In the genomic region with DNA sequence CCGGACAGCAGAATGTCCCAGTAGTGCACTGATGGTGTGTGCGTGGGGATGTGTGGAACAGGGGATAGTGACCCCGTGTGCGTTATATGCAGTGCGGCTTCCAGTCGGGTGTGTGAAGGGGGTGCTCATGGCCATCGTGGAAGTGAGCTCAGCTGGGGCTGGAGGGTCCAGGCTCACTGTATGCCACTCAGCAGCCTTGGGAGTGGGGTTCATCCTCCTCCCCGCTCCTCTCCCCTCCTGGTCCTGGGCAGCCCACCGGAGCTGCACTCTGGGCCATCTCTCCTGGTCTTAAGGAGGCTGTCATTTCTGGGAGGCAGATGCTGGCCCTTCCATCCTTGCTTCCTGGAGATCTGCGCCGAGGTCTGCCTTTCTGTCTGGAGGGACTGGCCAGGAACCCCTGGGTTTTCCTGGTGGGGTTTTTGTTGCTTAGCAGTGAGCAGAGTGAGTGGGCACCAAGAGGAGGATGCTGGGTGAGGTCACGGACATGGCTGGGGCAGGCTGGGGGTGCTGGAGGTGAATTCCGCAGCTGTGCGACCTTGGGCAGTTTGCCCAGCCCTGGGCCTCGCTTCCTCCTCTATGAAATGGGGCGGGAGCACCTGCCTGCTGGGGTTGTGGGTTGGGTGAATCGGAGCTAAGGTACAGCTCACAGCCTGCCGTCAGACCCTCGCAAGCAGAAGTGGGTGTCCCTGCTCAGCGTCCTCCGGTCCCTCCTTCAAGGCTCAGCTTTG, we compare ENCODE assay signal across 13 cellular contexts.
DNase-seq lines count a peak whose midpoint lies in the region; ATAC-seq, FAIRE-seq and TF ChIP-seq lines count a peak whose summit lies in the region.
"Had no signal": no experiment of that assay in that cellular context is flagged by ENCODE, and none has a peak within 500 bp of the region (broad histone marks: within the 10 kb centered on the region; RNA-seq: fewer than 3 reads in every experiment).

No MANE protein-coding gene starts in this region.

- POLR2A ChIA-PET in IMR-90 (lab: Charles Lee; ENCODE audit: unreplicated experiment) = no interaction called here
- POLR2A ChIA-PET in CD4-positive, alpha-beta memory T cell (lab: Charles Lee; ENCODE audit: partially characterized antibody) = no interaction called here

- intact Hi-C loops in IMR-90 (cut with micrococcal nuclease) (no loop called here), transverse colon (cut with DNase I; ENCODE audit: low total_unique reads) (no loop called here)
- intact Hi-C loops in CD4-positive, alpha-beta memory T cell (cut with micrococcal nuclease) = no loop called here

- H3K56ac ChIP-seq in IMR-90 (ENCODE audit: extremely low read depth, insufficient read depth, low read length) = peak overlapping the region; percentile 55; the same call in 1 of the 2 replicates

- DNase-seq in IMR-90 (no peak), astrocyte (ENCODE audit: low read depth) (no peak), memory B cell (ENCODE audit: low spot score in 2 of 2) (no peak), transverse colon (peak; percentile 66), inferior parietal cortex (ENCODE audit: extremely low spot score) (no peak)
- no peak for DNase-seq in CD4-positive, alpha-beta memory T cell
- DNase-seq: effector CD4-positive, alpha-beta T cell; NCI-H526; occipital lobe had no signal

- peaks cover 7% of the 10 kb centered on the region for H3K79me2 ChIP-seq in astrocyte (ENCODE audit: insufficient read depth, low read length)

- H3K27me3 ChIP-seq in IMR-90 (ENCODE audit: control insufficient read depth, insufficient read depth, low read length) (no peaks in the 10 kb centered on the region), astrocyte (ENCODE audit: insufficient read depth, low read length) (no peaks in the 10 kb centered on the region), transverse colon (no peaks in the 10 kb centered on the region)
- H3K27me3 ChIP-seq in CD4-positive, alpha-beta memory T cell (ENCODE audit: insufficient read depth, low read length) = no peaks in the 10 kb centered on the region

- peak overlapping the region; percentile 78 for H2BK120ac ChIP-seq in IMR-90 (ENCODE audit: low read depth, low read length)

- peak overlapping the region; percentile 81 for H2BK20ac ChIP-seq in IMR-90 (ENCODE audit: low read depth, low read length)

- CTCF ChIA-PET in IMR-90 (lab: Yijun Ruan, JAX) = no interaction called here
- CTCF ChIA-PET in CD4-positive, alpha-beta memory T cell (lab: Charles Lee; ENCODE audit: partially characterized antibody) = no interaction called here

- no TSS peak for BruUV-seq in IMR-90 (replicated peaks; lab: Mats Ljungman, UMichigan)

- H2AK5ac ChIP-seq in IMR-90 (ENCODE audit: low read depth, low read length) = peak overlapping the region; percentile 99

- H3K4ac ChIP-seq in IMR-90 (ENCODE audit: low read depth, low read length) = peak overlapping the region; percentile 98

- peak overlapping the region; percentile 83 to 92 for H4K8ac ChIP-seq in IMR-90 (ENCODE audit: low read depth in 2 of 2, low read length in 2 of 2)

- H3K4me1 Mint-ChIP-seq in astrocyte (ENCODE audit: low read depth, unreplicated experiment) = peaks cover 23% of the 10 kb centered on the region
- peaks cover 4% of the 10 kb centered on the region for H3K4me1 Mint-ChIP-seq in memory B cell
- no peaks in the 10 kb centered on the region for H3K4me1 Mint-ChIP-seq in CD4-positive, alpha-beta memory T cell

- peak overlapping the region; percentile 95 for H3K14ac ChIP-seq in IMR-90 (replicated peaks; ENCODE audit: low read depth, low read length)

- TF ChIP-seq EP300 in transverse colon (IDR thresholded peaks at IDR 0.05; ENCODE audit: low read depth) = no peak

- peaks cover 14 to 72% of the 10 kb centered on the region in 2 experiments; a peak in 3 of 4 replicates for H3K79me1 ChIP-seq in IMR-90 (ENCODE audit: low read depth in 1 of 2, low read length in 2 of 2)

- H2BK5ac ChIP-seq in IMR-90 (ENCODE audit: low read depth, low read length, poor library complexity, severe bottlenecking) = peak overlapping the region; percentile 80

- WGBS in IMR-90 (ENCODE audit: extremely low coverage in 2 of 2, insufficient read length in 1 of 2), 2 experiments = 78% methylated on average over 10 of the region's 21 CpGs; no CpG with 5 or more reads in 1 of the 2 experiments
- 66% methylated on average over 21 of the region's 21 CpGs; no CpG with 5 or more reads in 1 of the 2 donors for WGBS in transverse colon (ENCODE audit: low coverage in 1 of 2), 2 donors

- in situ Hi-C loops in IMR-90 (cut with MboI; ENCODE audit: low sequenced_read_pairs) (no loop called here), transverse colon (cut with MboI; ENCODE audit: low pct_ligation_motif_present in 1 of 4, low pct_unique_long_range_greater_than_20kb in 1 of 4, low sequenced_read_pairs in 3 of 4) (no loop called here)

- H3K4me3 Mint-ChIP-seq in astrocyte (ENCODE audit: unreplicated experiment) (no peak overlapping the region), memory B cell (no peak overlapping the region)
- no peak overlapping the region for H3K4me3 Mint-ChIP-seq in CD4-positive, alpha-beta memory T cell
- H3K4me3 Mint-ChIP-seq: stimulated activated naive CD8-positive, alpha-beta T cell treated with anti-CD3 and anti-CD28 coated beads, Interleukin-15, Interleukin-2, amounts not matched to agents 100 ng/mL and 50 ng/mL, for 24 hours had no signal

- peak overlapping the region; percentile 35 for H4K5ac ChIP-seq in IMR-90 (ENCODE audit: low read depth, low read length)

- peaks cover 3% of the 10 kb centered on the region for H3K27me3 Mint-ChIP-seq in astrocyte (ENCODE audit: low read depth, unreplicated experiment)
- peaks cover 4% of the 10 kb centered on the region for H3K27me3 Mint-ChIP-seq in memory B cell
- H3K27me3 Mint-ChIP-seq in CD4-positive, alpha-beta memory T cell = peaks cover 0 to 1% of the 10 kb centered on the region in 2 donors
- H3K27me3 Mint-ChIP-seq: stimulated activated naive CD8-positive, alpha-beta T cell treated with anti-CD3 and anti-CD28 coated beads, Interleukin-15, Interleukin-2, amounts not matched to agents 100 ng/mL and 50 ng/mL, for 24 hours had no signal

- peak overlapping the region; percentile 65 for H2AFZ ChIP-seq in IMR-90 (replicated peaks; ENCODE audit: low read length, poor library complexity)
- no peak overlapping the region for H2AFZ ChIP-seq in astrocyte (ENCODE audit: low read depth, low read length)

- H3K36me3 Mint-ChIP-seq in astrocyte (ENCODE audit: low read depth, unreplicated experiment) = no peaks in the 10 kb centered on the region
- H3K36me3 Mint-ChIP-seq in memory B cell = no peaks in the 10 kb centered on the region
- H3K36me3 Mint-ChIP-seq in CD4-positive, alpha-beta memory T cell = no peaks in the 10 kb centered on the region

- H3K4me3 ChIP-seq in IMR-90 (ENCODE audit: insufficient read depth, low read depth, low read length) = no peak overlapping the region
- H3K4me3 ChIP-seq in astrocyte (ENCODE audit: insufficient read depth, low read depth, low read length) = no peak overlapping the region
- no peak overlapping the region for H3K4me3 ChIP-seq in transverse colon
- H3K4me3 ChIP-seq in CD4-positive, alpha-beta memory T cell (ENCODE audit: low read length in 2 of 2) = no peak overlapping the region
- H3K4me3 ChIP-seq: smooth muscle cell had no signal

- TF ChIP-seq POLR2A in IMR-90 (IDR thresholded peaks at IDR 0.05; ENCODE audit: low read depth, low read length) = no peak
- TF ChIP-seq POLR2A in transverse colon (IDR thresholded peaks at IDR 0.05) = no peak

- H4K91ac ChIP-seq in IMR-90 (ENCODE audit: insufficient read depth, low read depth, low read length) = peak overlapping the region; percentile 74

- H4K20me1 ChIP-seq in IMR-90 (ENCODE audit: insufficient read depth, low read length) (no peaks in the 10 kb centered on the region), astrocyte (ENCODE audit: insufficient read depth, low read length) (peaks cover 3% of the 10 kb centered on the region)

- no peak for FAIRE-seq in astrocyte (lab: Jason Lieb, UNC)

- peak overlapping the region; percentile 83 for H3K27ac ChIP-seq in IMR-90 (ENCODE audit: insufficient read depth, low read length)
- peak overlapping the region; percentile 66 for H3K27ac ChIP-seq in astrocyte (ENCODE audit: low read depth, low read length)
- peak overlapping the region in 1 of 4 donors; percentile 22 for H3K27ac ChIP-seq in transverse colon
- no peak overlapping the region for H3K27ac ChIP-seq in CD4-positive, alpha-beta memory T cell (ENCODE audit: low read depth, low read length)
- H3K27ac ChIP-seq: HL-60 had no signal

- dilution Hi-C loops in IMR-90 (cut with HindIII; ENCODE audit: low sequenced_read_pairs, unreplicated experiment) = no loop called here

- TF ChIP-seq RAD21 in IMR-90 (IDR thresholded peaks at IDR 0.05; ENCODE audit: low read length) = no peak

- H3K9ac ChIP-seq in IMR-90 (ENCODE audit: low read depth, low read length) (peak overlapping the region; percentile 32; the same call in 1 of the 2 replicates), astrocyte (ENCODE audit: low read length) (peak overlapping the region; percentile 33)

- H3K9me3 ChIP-seq in IMR-90 (ENCODE audit: control insufficient read depth, insufficient read depth, low read length) (no peaks in the 10 kb centered on the region), astrocyte (ENCODE audit: insufficient read depth, low read depth, low read length) (no peaks in the 10 kb centered on the region), transverse colon (no peaks in the 10 kb centered on the region)
- no peaks in the 10 kb centered on the region for H3K9me3 ChIP-seq in CD4-positive, alpha-beta memory T cell (ENCODE audit: control insufficient read depth in 1 of 2, low read length in 2 of 2)

- H3K36me3 ChIP-seq in IMR-90 (ENCODE audit: control insufficient read depth, insufficient read depth, low read length) (no peaks in the 10 kb centered on the region), astrocyte (ENCODE audit: insufficient read depth, low read length) (no peaks in the 10 kb centered on the region), transverse colon (no peaks in the 10 kb centered on the region)
- H3K36me3 ChIP-seq in CD4-positive, alpha-beta memory T cell (ENCODE audit: insufficient read depth, low read length) = no peaks in the 10 kb centered on the region

- no peaks in the 10 kb centered on the region for H3K9me3 Mint-ChIP-seq in astrocyte (ENCODE audit: unreplicated experiment)
- H3K9me3 Mint-ChIP-seq in memory B cell = no peaks in the 10 kb centered on the region
- no peaks in the 10 kb centered on the region for H3K9me3 Mint-ChIP-seq in CD4-positive, alpha-beta memory T cell
- H3K9me3 Mint-ChIP-seq: stimulated activated naive CD8-positive, alpha-beta T cell treated with anti-CD3 and anti-CD28 coated beads, Interleukin-15, Interleukin-2, amounts not matched to agents 100 ng/mL and 50 ng/mL, for 24 hours had no signal

- H2AK9ac ChIP-seq in IMR-90 (replicated peaks; ENCODE audit: low read depth, low read length, poor library complexity) = peak overlapping the region; percentile 83

- H3K27ac Mint-ChIP-seq in astrocyte (ENCODE audit: unreplicated experiment) (no peak overlapping the region), memory B cell (no peak overlapping the region)
- H3K27ac Mint-ChIP-seq in CD4-positive, alpha-beta memory T cell = no peak overlapping the region
- H3K27ac Mint-ChIP-seq: stimulated activated naive CD8-positive, alpha-beta T cell treated with anti-CD3 and anti-CD28 coated beads, Interleukin-15, Interleukin-2, amounts not matched to agents 100 ng/mL and 50 ng/mL, for 24 hours had no signal

- H3K4me2 ChIP-seq in IMR-90 (ENCODE audit: low read depth, low read length) (peak overlapping the region; percentile 4; the same call in 1 of the 2 replicates), astrocyte (ENCODE audit: low read length) (peak overlapping the region; percentile 69)

- H3K4me1 ChIP-seq in IMR-90 (ENCODE audit: control insufficient read depth, insufficient read depth, low read length) (peaks cover 23% of the 10 kb centered on the region), astrocyte (ENCODE audit: insufficient read depth, low read length) (peaks cover 47% of the 10 kb centered on the region), transverse colon (peaks cover 18 to 50% (median 32%) of the 10 kb centered on the region in 4 donors)
- no peaks in the 10 kb centered on the region for H3K4me1 ChIP-seq in CD4-positive, alpha-beta memory T cell (ENCODE audit: insufficient read depth, low read length)

- peak overlapping the region; percentile 86; the same call in 2 of the 3 replicates for H2BK15ac ChIP-seq in IMR-90 (ENCODE audit: low read depth, low read length)

- TF ChIP-seq CTCF in IMR-90 (conservative IDR thresholded peaks at IDR 0.05; ENCODE audit: low read depth, low read length) (no peak), astrocyte (IDR thresholded peaks at IDR 0.05; ENCODE audit: insufficient read depth, low read depth, low read length) (no peak), transverse colon (IDR thresholded peaks at IDR 0.05) (no peak)

- peaks cover 36% of the 10 kb centered on the region for H3K9me1 ChIP-seq in IMR-90 (ENCODE audit: insufficient read depth, low read length)

- H3K23ac ChIP-seq in IMR-90 (ENCODE audit: low read depth, low read length) = peak overlapping the region; percentile 74

- peak overlapping the region; percentile 14 for H3K18ac ChIP-seq in IMR-90 (ENCODE audit: low read depth, low read length)

- ATAC-seq in IMR-90 (ENCODE audit: low read depth) = no peak
- ATAC-seq in memory B cell (ENCODE audit: low read depth) = peak; percentile 60
- ATAC-seq in HG02798 (IDR thresholded peaks at IDR 0.05; ENCODE audit: poor library complexity, unreplicated experiment) = no peak
